25 cellular contexts compared by ENCODE assay signal in the genomic region with DNA sequence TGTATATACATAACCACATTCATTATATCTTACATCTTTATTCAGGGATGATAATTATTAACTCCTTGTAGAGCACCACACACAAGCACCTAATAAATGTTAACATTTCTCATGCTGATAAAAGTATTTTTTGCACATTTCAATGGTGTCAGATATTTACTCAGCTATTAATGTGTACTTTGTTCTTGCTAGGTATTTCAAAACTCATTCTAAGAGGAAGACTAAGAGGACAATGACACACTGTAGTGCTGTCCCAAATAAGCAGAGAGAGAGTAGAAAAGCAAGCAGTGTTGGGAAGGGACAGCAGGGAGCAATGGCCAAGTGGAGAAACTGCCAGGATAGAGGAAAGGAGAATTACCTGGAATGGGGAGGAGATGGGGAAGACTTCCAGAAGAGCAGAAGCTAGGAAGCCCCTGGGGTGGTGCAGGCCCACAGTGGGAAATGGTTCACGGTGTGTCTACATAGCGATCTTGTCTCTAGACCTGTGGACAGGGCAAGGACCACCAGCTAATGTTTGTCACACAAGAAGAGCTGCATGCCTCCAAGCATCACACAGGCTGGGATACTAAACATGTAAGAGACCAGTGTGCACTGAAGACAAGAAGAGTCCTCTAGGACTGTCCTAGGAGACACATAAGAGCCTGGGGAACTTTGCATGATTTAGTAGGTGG. TPM values are rescaled to one million over a fixed set of nuclear protein-coding genes. Genes with fewer than 3 reads are reported as not detected.
DNase-seq lines count a peak whose midpoint lies in the region; ATAC-seq, FAIRE-seq and TF ChIP-seq lines count a peak whose summit lies in the region.
"Had no signal": no experiment of that assay in that cellular context is flagged by ENCODE, and none has a peak within 500 bp of the region (broad histone marks: within the 10 kb centered on the region; RNA-seq: fewer than 3 reads in every experiment).

No MANE protein-coding gene starts in this region.

- H3K36me3 ChIP-seq in adrenal gland (replicated peaks in 1 of 2) (peaks cover 0 to 11% of the 10 kb centered on the region in 2 donors), liver (ENCODE audit: control insufficient read depth in 4 of 4, insufficient read depth in 3 of 4, low read depth in 1 of 4, low read length in 3 of 4) (peaks cover 3 to 14% (median 8%) of the 10 kb centered on the region in 4 donors), upper lobe of right lung (peaks cover 17% of the 10 kb centered on the region)

- H3K36me3 Mint-ChIP-seq in immature natural killer cell, result peaks cover 15 to 25% (median 19%) of the 10 kb centered on the region in 3 donors

- no peaks in the 10 kb centered on the region for H3K27me3 ChIP-seq in adrenal gland
- H3K27me3 ChIP-seq in liver (ENCODE audit: control insufficient read depth in 4 of 4, insufficient read depth in 4 of 4, low read length in 3 of 4), result no peaks in the 10 kb centered on the region
- no peaks in the 10 kb centered on the region for H3K27me3 ChIP-seq in upper lobe of right lung
- H3K27me3 ChIP-seq: MG63 had no signal

- no peaks in the 10 kb centered on the region for H3K27me3 Mint-ChIP-seq in immature natural killer cell (ENCODE audit: low read depth in 3 of 3)
- H3K27me3 Mint-ChIP-seq: CD4-positive, CD25-positive, alpha-beta regulatory T cell had no signal

- H3K9me3 Mint-ChIP-seq in immature natural killer cell, result peaks cover 0 to 2% (median 0%) of the 10 kb centered on the region in 6 donors

- H3K27ac ChIP-seq in adrenal gland, result peak overlapping the region in 4 of 5 donors; percentile 33 to 69 (median 41)
- peak overlapping the region; percentile 14 to 67 for H3K27ac ChIP-seq in liver (ENCODE audit: low read depth in 1 of 2, low read length in 2 of 2)
- H3K27ac ChIP-seq in upper lobe of right lung, result no peak overlapping the region

- H3K9ac ChIP-seq in liver (ENCODE audit: low read depth in 1 of 2, low read length in 2 of 2), result no peak overlapping the region
- H3K9ac ChIP-seq: SK-N-SH had no signal

- DNase-seq in GM12891 (ENCODE audit: insufficient read length, low spot score), result no peak
- no peak for DNase-seq in adrenal gland
- DNase-seq in upper lobe of right lung, result no peak
- DNase-seq in NCI-H1930 (lab: John Stamatoyannopoulos, UW), result no peak
- DNase-seq in immature natural killer cell, result no peak
- no peak for DNase-seq in nucleus accumbens (lab: John Stamatoyannopoulos, UW)
- DNase-seq: CD4-positive, CD25-positive, alpha-beta regulatory T cell; COR-L47; DND-41; MG63; NCI-H1048; NCI-H1436; NCI-H2029; NCI-H345; NCI-H524; NCI-H774; NK-92 treated with Interleukin-12 subunit alpha and Interleukin-12 subunit beta, amount 100 ng/mL, for 24 hours; SIG-M5; SK-N-SH had no signal

- peak; percentile 20 for FAIRE-seq in GM12891 (lab: Jason Lieb, UNC)
- FAIRE-seq: GM12878, HTR-8/SVneo had no signal

- WGBS in adrenal gland, 4 donors, result 87 to 100% (median 97%) methylated on average over 2 of the region's 2 CpGs
- 63% methylated on average over 2 of the region's 2 CpGs for WGBS in liver

- H3K4me1 ChIP-seq in adrenal gland (replicated peaks in 1 of 2) (peaks cover 21 to 34% of the 10 kb centered on the region in 2 donors), liver (ENCODE audit: control insufficient read depth in 4 of 4, insufficient read depth in 4 of 4, low read length in 3 of 4) (peaks cover 5 to 19% (median 7%) of the 10 kb centered on the region in 4 donors), upper lobe of right lung (no peaks in the 10 kb centered on the region)

- TF ChIP-seq CTCF in adrenal gland (IDR thresholded peaks at IDR 0.05) (no peak), liver (IDR thresholded peaks at IDR 0.05; ENCODE audit: low read depth, low read length, missing input control) (no peak), upper lobe of right lung (IDR thresholded peaks at IDR 0.05) (no peak)

- H3K4me3 ChIP-seq in adrenal gland (no peak overlapping the region), liver (ENCODE audit: low read depth in 1 of 3, low read length in 3 of 3) (no peak overlapping the region), upper lobe of right lung (no peak overlapping the region)
- H3K4me3 ChIP-seq: GM12878, GM23338, HAP-1, MG63 had no signal

- H3K9me3 ChIP-seq in adrenal gland (replicated peaks in 1 of 3), result no peaks in the 10 kb centered on the region
- no peaks in the 10 kb centered on the region for H3K9me3 ChIP-seq in liver (ENCODE audit: control insufficient read depth in 4 of 4, low read length in 3 of 4)
- no peaks in the 10 kb centered on the region for H3K9me3 ChIP-seq in upper lobe of right lung
- H3K9me3 ChIP-seq: HAP-1, MG63, SK-N-SH had no signal

- peak; percentile 37 to 59 for TF ChIP-seq RAD21 in liver (IDR thresholded peaks at IDR 0.05)

- peaks cover 7 to 11% of the 10 kb centered on the region in 2 donors for H3K4me1 Mint-ChIP-seq in immature natural killer cell
- H3K4me1 Mint-ChIP-seq: GM23338 had no signal

- intact Hi-C loops in adrenal gland (cut with DNase I) (no loop called here), upper lobe of right lung (cut with DNase I) (no loop called here)

- peak; percentile 24 for ATAC-seq in upper lobe of right lung
- ATAC-seq: GM12878, GM23338, Panc1 had no signal

- H3K27ac Mint-ChIP-seq in immature natural killer cell, result peak overlapping the region in 2 of 6 donors; percentile 18 to 75
- H3K27ac Mint-ChIP-seq: GM23338 had no signal

- no peak overlapping the region for H3K4me3 Mint-ChIP-seq in immature natural killer cell
- H3K4me3 Mint-ChIP-seq: GM23338 had no signal

- no peak for TF ChIP-seq POLR2A in GM12891 (IDR thresholded peaks at IDR 0.05; ENCODE audit: low read depth, low read length)
- TF ChIP-seq POLR2A in adrenal gland (IDR thresholded peaks at IDR 0.05), result no peak

TF ChIP-seq in GM12891, 5 proteins besides CTCF, POLR2A, EP300 and RAD21:
- no peak for TF ChIP-seq PAX5 (IDR thresholded peaks at IDR 0.05; ENCODE audit: insufficient read depth, low read length, severe bottlenecking)
- no peak for TF ChIP-seq POLR2AphosphoS5 (IDR thresholded peaks at IDR 0.05; ENCODE audit: low read depth, low read length)
- no peak for TF ChIP-seq TAF1 (IDR thresholded peaks at IDR 0.05; ENCODE audit: low read depth, low read length)
- TF ChIP-seq POU2F2 (IDR thresholded peaks at IDR 0.05; ENCODE audit: low read depth, low read length), result no peak
- TF ChIP-seq SPI1 (IDR thresholded peaks at IDR 0.05; ENCODE audit: low read depth, low read length), result no peak

TF ChIP-seq in liver, 16 proteins besides CTCF, POLR2A, EP300 and RAD21 (continues in another document):
- TF ChIP-seq HNF4A (conservative IDR thresholded peaks at IDR 0.05) (peak; percentile 80 to 81), RXRA (IDR thresholded peaks at IDR 0.05) (peak; percentile 76), FOXA1 (IDR thresholded peaks at IDR 0.05) (peak; percentile 52), YY1 (IDR thresholded peaks at IDR 0.05) (peak; percentile 59), SP1 (IDR thresholded peaks at IDR 0.05) (peak; percentile 62), FOXA2 (IDR thresholded peaks at IDR 0.05) (peak; percentile 75), HNF4G (IDR thresholded peaks at IDR 0.05) (peak; percentile 35), EGR1 (IDR thresholded peaks at IDR 0.05; ENCODE audit: low read depth in 2 of 2) (no peak)
- TF ChIP-seq, protein P1, sequence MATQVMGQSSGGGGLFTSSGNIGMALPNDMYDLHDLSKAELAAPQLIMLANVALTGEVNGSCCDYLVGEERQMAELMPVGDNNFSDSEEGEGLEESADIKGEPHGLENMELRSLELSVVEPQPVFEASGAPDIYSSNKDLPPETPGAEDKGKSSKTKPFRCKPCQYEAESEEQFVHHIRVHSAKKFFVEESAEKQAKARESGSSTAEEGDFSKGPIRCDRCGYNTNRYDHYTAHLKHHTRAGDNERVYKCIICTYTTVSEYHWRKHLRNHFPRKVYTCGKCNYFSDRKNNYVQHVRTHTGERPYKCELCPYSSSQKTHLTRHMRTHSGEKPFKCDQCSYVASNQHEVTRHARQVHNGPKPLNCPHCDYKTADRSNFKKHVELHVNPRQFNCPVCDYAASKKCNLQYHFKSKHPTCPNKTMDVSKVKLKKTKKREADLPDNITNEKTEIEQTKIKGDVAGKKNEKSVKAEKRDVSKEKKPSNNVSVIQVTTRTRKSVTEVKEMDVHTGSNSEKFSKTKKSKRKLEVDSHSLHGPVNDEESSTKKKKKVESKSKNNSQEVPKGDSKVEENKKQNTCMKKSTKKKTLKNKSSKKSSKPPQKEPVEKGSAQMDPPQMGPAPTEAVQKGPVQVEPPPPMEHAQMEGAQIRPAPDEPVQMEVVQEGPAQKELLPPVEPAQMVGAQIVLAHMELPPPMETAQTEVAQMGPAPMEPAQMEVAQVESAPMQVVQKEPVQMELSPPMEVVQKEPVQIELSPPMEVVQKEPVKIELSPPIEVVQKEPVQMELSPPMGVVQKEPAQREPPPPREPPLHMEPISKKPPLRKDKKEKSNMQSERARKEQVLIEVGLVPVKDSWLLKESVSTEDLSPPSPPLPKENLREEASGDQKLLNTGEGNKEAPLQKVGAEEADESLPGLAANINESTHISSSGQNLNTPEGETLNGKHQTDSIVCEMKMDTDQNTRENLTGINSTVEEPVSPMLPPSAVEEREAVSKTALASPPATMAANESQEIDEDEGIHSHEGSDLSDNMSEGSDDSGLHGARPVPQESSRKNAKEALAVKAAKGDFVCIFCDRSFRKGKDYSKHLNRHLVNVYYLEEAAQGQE (IDR thresholded peaks at IDR 0.05), result peak; percentile 61

RNA-seq across cellular contexts. Expression of a gene that starts 55.3 kb away (rescaled TPM):
- 28.1 TPM for polyA plus RNA-seq in GM12891 (2012; ENCODE audit: low read depth, missing spikeins)
- total RNA-seq in adrenal gland, result 10 to 100 TPM; 37.0 to 80.8 (median 60.5) TPM
- 10 to 100 TPM; 26.1 to 92.8 (median 33.4) TPM for polyA plus RNA-seq in adrenal gland
- 10 to 100 TPM; 14.6 to 18.1 TPM for total RNA-seq in liver
- polyA plus RNA-seq in liver, result 10 to 100 TPM; 10.9 to 19.2 TPM
- 28.9 TPM for total RNA-seq in upper lobe of right lung
- polyA plus RNA-seq in immature natural killer cell, result 10 to 100 TPM; 16.5 to 24.7 (median 22.1) TPM

RNA-seq across cellular contexts. Expression of a gene that starts 55.4 kb away (rescaled TPM):
- polyA plus RNA-seq in GM12891 (2012; ENCODE audit: low read depth, missing spikeins), result 25.7 TPM
- total RNA-seq in adrenal gland (10 to 100 TPM; 21.1 to 47.3 (median 30.6) TPM), liver (10 to 100 TPM; 12.1 to 14.5 TPM), upper lobe of right lung (16.2 TPM)
- polyA plus RNA-seq in adrenal gland (10 to 100 TPM; 24.4 to 51.4 (median 27.5) TPM), liver (1 to 10 TPM; 5.2 to 8.9 TPM), immature natural killer cell (10 to 100 TPM; 20.3 to 26.7 (median 24.0) TPM)
